ENCODE assay signal across 16 cellular contexts in the genomic region with DNA sequence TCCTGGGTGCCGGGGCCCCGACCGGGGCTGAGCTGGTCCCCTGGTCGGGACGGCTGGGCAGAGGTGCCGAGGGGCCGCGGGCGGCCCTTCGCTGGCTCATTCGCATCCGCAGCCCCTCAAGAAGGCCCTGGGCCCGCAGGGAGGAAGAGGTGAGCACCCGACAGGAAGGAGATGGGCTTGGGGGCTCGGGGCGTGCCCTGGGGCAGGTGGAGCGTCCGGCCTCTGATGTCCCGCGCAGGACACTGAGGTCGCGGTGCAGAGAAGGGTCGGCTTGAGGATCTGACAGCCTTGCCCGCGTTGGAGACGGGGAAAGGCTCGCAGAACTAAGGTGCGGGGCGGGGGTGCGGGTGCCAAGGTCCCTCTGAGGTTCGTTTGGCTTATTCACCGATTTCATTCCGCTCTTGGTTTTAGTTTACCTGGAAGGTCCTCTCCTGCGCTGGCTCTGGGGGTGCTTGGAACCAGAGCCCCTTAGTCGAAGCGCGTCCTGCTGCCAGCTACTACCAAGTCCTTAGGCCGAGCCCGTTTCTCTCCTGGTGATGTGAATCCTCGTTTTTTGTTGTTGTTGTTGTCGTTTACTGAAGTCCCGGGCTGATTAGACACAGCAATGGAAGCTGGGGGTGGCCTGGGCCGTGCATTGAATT. TPM values are rescaled to one million over a fixed set of nuclear protein-coding genes. Genes with fewer than 3 reads are reported as not detected.
DNase-seq lines count a peak whose midpoint lies in the region; ATAC-seq, FAIRE-seq and TF ChIP-seq lines count a peak whose summit lies in the region.
"Had no signal": no experiment of that assay in that cellular context is flagged by ENCODE, and none has a peak within 500 bp of the region (broad histone marks: within the 10 kb centered on the region; RNA-seq: fewer than 3 reads in every experiment).

No MANE protein-coding gene starts in this region.

- H4K8ac ChIP-seq in H1 (ENCODE audit: extremely low read depth, insufficient read depth, low read length): no peak overlapping the region; the same call in 1 of the 2 replicates

- H4K91ac ChIP-seq in H1 (replicated peaks; ENCODE audit: insufficient read length, low read length): no peak overlapping the region

- peaks cover 7% of the 10 kb centered on the region for H3K4me1 ChIP-seq in GM23338 (ENCODE audit: insufficient read depth)
- peaks cover 0 to 3% (median 1%) of the 10 kb centered on the region in 4 experiments; a peak in 1 of 7 replicates for H3K4me1 ChIP-seq in H1 (replicated peaks in 1 of 4; ENCODE audit: control insufficient read depth in 3 of 4, insufficient read depth in 4 of 4, low read length in 3 of 4)
- H3K4me1 ChIP-seq in small intestine (ENCODE audit: control insufficient read depth in 2 of 2, insufficient read depth in 1 of 2, low read depth in 1 of 2, low read length in 1 of 2): no peaks in the 10 kb centered on the region
- peaks cover 7% of the 10 kb centered on the region; the same call in 1 of the 2 replicates for H3K4me1 ChIP-seq in PC-9 (replicated peaks; ENCODE audit: insufficient read depth)

- no peak overlapping the region for H2BK20ac ChIP-seq in H1 (ENCODE audit: low read length)

- H3K27me3 ChIP-seq in GM23338 (ENCODE audit: insufficient read depth) (peaks cover 36% of the 10 kb centered on the region), H1 (replicated peaks in 1 of 4; ENCODE audit: control insufficient read depth in 3 of 4, extremely low read depth in 1 of 4, insufficient read depth in 3 of 4, low read length in 3 of 4) (peaks cover 0 to 20% (median 12%) of the 10 kb centered on the region in 4 experiments; a peak in 5 of 7 replicates), small intestine (ENCODE audit: control insufficient read depth in 2 of 2, insufficient read depth in 2 of 2, low read length in 2 of 2) (peaks cover 2 to 14% of the 10 kb centered on the region in 2 donors), PC-9 (ENCODE audit: insufficient read depth, low read depth) (no peaks in the 10 kb centered on the region)

- no peak for TF ChIP-seq EP300 in H1 (IDR thresholded peaks at IDR 0.05; ENCODE audit: borderline replicate concordance in 1 of 2, low read depth in 2 of 2, low read length in 2 of 2)

- H3K9me3 ChIP-seq in H1 (ENCODE audit: insufficient read depth in 2 of 2, low read depth in 1 of 2, low read length in 1 of 2) (no peaks in the 10 kb centered on the region), small intestine (ENCODE audit: control insufficient read depth, low read depth) (no peaks in the 10 kb centered on the region), PC-9 (ENCODE audit: insufficient read depth, low read depth) (no peaks in the 10 kb centered on the region)
- H3K9me3 ChIP-seq: right atrium auricular region had no signal

- no peak overlapping the region for H4K5ac ChIP-seq in H1 (ENCODE audit: insufficient read length, low read depth, low read length)

- peak overlapping the region; percentile 61; the same call in 1 of the 2 replicates for H2BK15ac ChIP-seq in H1 (ENCODE audit: low read length)

- ATAC-seq in GM23338 (no peak), GM21526 (IDR thresholded peaks at IDR 0.05; ENCODE audit: low FRiP score, unreplicated experiment) (no peak), HG03159 (IDR thresholded peaks at IDR 0.05; ENCODE audit: unreplicated experiment) (no peak)
- no peak for ATAC-seq in activated CD8-positive, alpha-beta T cell treated with anti-CD3 and anti-CD28 coated beads for 36 hours

- 93% methylated on average over 24 of the region's 43 CpGs; no CpG with 5 or more reads in 1 of the 2 experiments for WGBS in H1 (ENCODE audit: extremely low coverage in 1 of 2, insufficient coverage in 1 of 2, insufficient read length in 1 of 2, insufficient replicate concordance in 2 of 2, low coverage in 1 of 2, low lambda C conversion rate in 2 of 2, missing lambda C conversion rate in 1 of 2), 2 experiments
- 20 to 28% (median 20%) methylated on average over 39 to 43 of the region's 43 CpGs for WGBS in small intestine, 3 donors

- no peak overlapping the region for H3K9ac ChIP-seq in H1 (replicated peaks in 1 of 4; ENCODE audit: extremely low read depth in 1 of 4, low read depth in 3 of 4, low read length in 3 of 4)

- no peaks in the 10 kb centered on the region for H3K9me2 ChIP-seq in GM23338 (ENCODE audit: insufficient read depth)
- H3K9me2 ChIP-seq in PC-9 (ENCODE audit: insufficient read depth): no peaks in the 10 kb centered on the region

- no peak for TF ChIP-seq POLR2A in H1 (IDR thresholded peaks at IDR 0.05; ENCODE audit: control extremely low read depth in 1 of 2, low read depth in 2 of 2, low read length in 2 of 2)

- H3K23ac ChIP-seq in H1 (ENCODE audit: insufficient read length): no peak overlapping the region

- H3K4me3 Mint-ChIP-seq in GM23338: no peak overlapping the region
- peak overlapping the region; percentile 87 for H3K4me3 Mint-ChIP-seq in activated CD8-positive, alpha-beta T cell treated with anti-CD3 and anti-CD28 coated beads for 36 hours

- CTCF ChIA-PET in activated CD8-positive, alpha-beta T cell treated with anti-CD3 and anti-CD28 coated beads for 36 hours (lab: Charles Lee): interaction anchor here (0.7 to 3.4 kb wide), 11 partner anchors 9 to 56 kb away, joined by 3 to 37 read pairs (median 8); a partner anchor contains a TSS
- CTCF ChIA-PET in H1 (lab: Charles Lee; ENCODE audit: partially characterized antibody): interaction anchor here (1.0 to 1.1 kb wide), 2 partner anchors 17 to 22 kb away, joined by 3 to 7 read pairs; no protein-coding TSS in a partner anchor
- CTCF ChIA-PET in PC-9 (lab: Charles Lee): interaction anchor here (0.6 kb wide), 1 partner anchor 40 kb away, joined by 3 read pairs; no protein-coding TSS in a partner anchor

- H3K27ac ChIP-seq in GM23338 (ENCODE audit: low read depth) (no peak overlapping the region), H1 (ENCODE audit: low read depth, low read length) (no peak overlapping the region), small intestine (ENCODE audit: low read depth in 1 of 2, low read length in 1 of 2) (peak overlapping the region; percentile 32 to 52), PC-9 (no peak overlapping the region)
- H3K27ac ChIP-seq: C4-2B, right atrium auricular region had no signal

- TF ChIP-seq CTCF in GM23338 (conservative IDR thresholded peaks at IDR 0.05; ENCODE audit: low read depth in 2 of 2) (no peak), H1 (IDR thresholded peaks at IDR 0.05; ENCODE audit: control extremely low read depth in 1 of 3, insufficient read depth in 1 of 3, low read depth in 1 of 3, low read length in 3 of 3) (no peak), PC-9 (conservative IDR thresholded peaks at IDR 0.05) (no peak)
- no peak for TF ChIP-seq CTCF in activated CD8-positive, alpha-beta T cell treated with anti-CD3 and anti-CD28 coated beads for 36 hours (IDR thresholded peaks at IDR 0.05)

- intact Hi-C loops in activated CD8-positive, alpha-beta T cell treated with anti-CD3 and anti-CD28 coated beads for 36 hours (cut with micrococcal nuclease): no loop called here
- intact Hi-C loops in PC-9 (cut with micrococcal nuclease; ENCODE audit: unreplicated experiment): loop anchor here (5.0 kb wide), 1 partner anchor 1248 kb away; a partner anchor contains a TSS

- DNase-seq in GM23338 (ENCODE audit: low spot score) (peak; percentile 11), H1 (ENCODE audit: low read depth in 1 of 2, low spot score in 2 of 2) (no peak), small intestine (no peak), PC-9 (no peak), HT-29 (ENCODE audit: low spot score) (no peak)
- DNase-seq in activated CD8-positive, alpha-beta T cell treated with anti-CD3 and anti-CD28 coated beads for 36 hours: peak; percentile 69
- DNase-seq: activated naive CD4-positive, alpha-beta T cell treated with Interleukin-2 at 50 U/mL for 16 hours; foreskin fibroblast; Karpas-422; NCI-H526 treated with DMSO at 0.1 percent for 48 hours; Right ventricle myocardium superior had no signal

- no peak overlapping the region for H3K4me3 ChIP-seq in GM23338
- H3K4me3 ChIP-seq in H1 (ENCODE audit: extremely low read depth in 1 of 4, insufficient read depth in 2 of 4, low read depth in 3 of 4, low read length in 4 of 4): no peak overlapping the region
- H3K4me3 ChIP-seq in small intestine (ENCODE audit: low read depth in 1 of 2, low read length in 2 of 2): peak overlapping the region; percentile 9 to 14
- no peak overlapping the region for H3K4me3 ChIP-seq in PC-9

- peaks cover 8% of the 10 kb centered on the region; the same call in 1 of the 2 replicates for H3K23me2 ChIP-seq in H1 (ENCODE audit: low read depth, low read length)

- H2AFZ ChIP-seq in GM23338 (peak overlapping the region; percentile 43; the same call in 1 of the 2 replicates), H1 (ENCODE audit: low read length) (no peak overlapping the region), PC-9 (no peak overlapping the region)

- H3F3A ChIP-seq in GM23338 (replicated peaks; ENCODE audit: low read depth) (0 out of 2 replicates have a peak, but pooled peaks cover 2% of the 10 kb centered on the region), PC-9 (ENCODE audit: insufficient read depth, low read depth) (no peaks in the 10 kb centered on the region)

- no peak overlapping the region for H2BK120ac ChIP-seq in H1 (replicated peaks; ENCODE audit: low read depth, low read length)

- no TSS peak for BruUV-seq in PC-9 (replicated peaks; lab: Mats Ljungman, UMichigan)

- no peaks in the 10 kb centered on the region for H3K36me3 ChIP-seq in GM23338 (ENCODE audit: insufficient read depth)
- H3K36me3 ChIP-seq in H1 (ENCODE audit: control insufficient read depth in 2 of 4, insufficient read depth in 4 of 4, low read length in 3 of 4): no peaks in the 10 kb centered on the region
- H3K36me3 ChIP-seq in small intestine (ENCODE audit: control insufficient read depth in 2 of 2, insufficient read depth in 2 of 2, low read length in 2 of 2): no peaks in the 10 kb centered on the region
- H3K36me3 ChIP-seq in PC-9 (ENCODE audit: low read depth): no peaks in the 10 kb centered on the region
- H3K36me3 ChIP-seq: right atrium auricular region had no signal

- H3K79me2 ChIP-seq in GM23338 (replicated peaks; ENCODE audit: insufficient read depth): no peaks in the 10 kb centered on the region
- no peaks in the 10 kb centered on the region for H3K79me2 ChIP-seq in H1 (ENCODE audit: control insufficient read depth in 1 of 2, insufficient read depth in 2 of 2, low read length in 2 of 2)
- no peaks in the 10 kb centered on the region for H3K79me2 ChIP-seq in PC-9 (ENCODE audit: low read depth)

- no peaks in the 10 kb centered on the region for H3K36me3 Mint-ChIP-seq in GM23338 (ENCODE audit: low read depth)
- peaks cover 64% of the 10 kb centered on the region for H3K36me3 Mint-ChIP-seq in activated CD8-positive, alpha-beta T cell treated with anti-CD3 and anti-CD28 coated beads for 36 hours (ENCODE audit: low read depth)

- H3K56ac ChIP-seq in H1 (replicated peaks; ENCODE audit: insufficient read length, low read depth, low read length): no peak overlapping the region

- no peak overlapping the region for H3K18ac ChIP-seq in H1 (ENCODE audit: extremely low read depth, low read length)

- POLR2A ChIA-PET in activated CD8-positive, alpha-beta T cell treated with anti-CD3 and anti-CD28 coated beads for 36 hours (lab: Charles Lee): interaction anchor here (0.6 to 7.2 kb wide), 11 partner anchors 15 to 106 kb away, joined by 3 to 156 read pairs (median 5); a partner anchor contains a TSS
- POLR2A ChIA-PET in H1 (lab: Charles Lee; ENCODE audit: partially characterized antibody): interaction anchor here (0.7 kb wide), 1 partner anchor 1245 kb away, joined by 3 read pairs; no protein-coding TSS in a partner anchor
- POLR2A ChIA-PET in PC-9 (lab: Charles Lee; ENCODE audit: unreplicated experiment): no interaction called here

- FAIRE-seq in H1 (lab: Jason Lieb, UNC) (no peak), small intestine (lab: Jason Lieb, UNC) (no peak)
- FAIRE-seq: colon had no signal

- no peak overlapping the region for H2BK12ac ChIP-seq in H1 (ENCODE audit: low read depth, low read length)

- TF ChIP-seq RAD21 in H1 (IDR thresholded peaks at IDR 0.05 in 1 of 2, conservative IDR thresholded peaks at IDR 0.05 in 1 of 2; ENCODE audit: low read depth in 2 of 2, low read length in 2 of 2): no peak

- no peaks in the 10 kb centered on the region for H3K9me3 Mint-ChIP-seq in GM23338
- peaks cover 1% of the 10 kb centered on the region for H3K9me3 Mint-ChIP-seq in activated CD8-positive, alpha-beta T cell treated with anti-CD3 and anti-CD28 coated beads for 36 hours

- H3K14ac ChIP-seq in H1 (ENCODE audit: insufficient read length): no peak overlapping the region

- no peak overlapping the region for H2AK5ac ChIP-seq in H1 (ENCODE audit: low read depth, low read length)

- H3K4me1 Mint-ChIP-seq in GM23338: peaks cover 10% of the 10 kb centered on the region
- peaks cover 46% of the 10 kb centered on the region for H3K4me1 Mint-ChIP-seq in activated CD8-positive, alpha-beta T cell treated with anti-CD3 and anti-CD28 coated beads for 36 hours (ENCODE audit: low read depth)

- H3K4ac ChIP-seq in H1 (replicated peaks; ENCODE audit: insufficient read length, low read depth, low read length): no peak overlapping the region

- no peaks in the 10 kb centered on the region for H4K20me1 ChIP-seq in GM23338 (replicated peaks; ENCODE audit: insufficient read depth)
- H4K20me1 ChIP-seq in H1 (replicated peaks in 1 of 2; ENCODE audit: control insufficient read depth in 1 of 2, insufficient read depth in 2 of 2, low read length in 2 of 2): no peaks in the 10 kb centered on the region
- no peaks in the 10 kb centered on the region for H4K20me1 ChIP-seq in PC-9 (ENCODE audit: insufficient read depth)

- H2BK5ac ChIP-seq in H1 (ENCODE audit: low read depth, low read length): no peak overlapping the region

- H3K79me1 ChIP-seq in H1 (ENCODE audit: low read depth, low read length): no peaks in the 10 kb centered on the region

- H3K27ac Mint-ChIP-seq in GM23338: no peak overlapping the region
- H3K27ac Mint-ChIP-seq in activated CD8-positive, alpha-beta T cell treated with anti-CD3 and anti-CD28 coated beads for 36 hours: peak overlapping the region; percentile 90

- H3K27me3 Mint-ChIP-seq in GM23338 (ENCODE audit: insufficient read depth, low read depth, poor library complexity): peaks cover 25% of the 10 kb centered on the region
- no peaks in the 10 kb centered on the region for H3K27me3 Mint-ChIP-seq in activated CD8-positive, alpha-beta T cell treated with anti-CD3 and anti-CD28 coated beads for 36 hours

- H3K4me2 ChIP-seq in GM23338: no peak overlapping the region
- no peak overlapping the region for H3K4me2 ChIP-seq in H1 (ENCODE audit: insufficient read depth in 1 of 2, low read depth in 2 of 2, low read length in 2 of 2)
- H3K4me2 ChIP-seq in PC-9: no peak overlapping the region

RNA-seq across cellular contexts. Expression of a gene that starts 18.9 kb away (rescaled TPM):
- 0.24 and 0.54 TPM in 2 replicates for total RNA-seq in GM23338 (2014; rRNA removed; shearing (Covaris generic))
- polyA plus RNA-seq in GM23338 (2016; fragmentation: Nextera tagmentation; extraction: Ambion mirVana): 0.12 and 0.19 TPM in 2 replicates
- total RNA-seq in activated CD8-positive, alpha-beta T cell treated with anti-CD3 and anti-CD28 coated beads for 36 hours: 100 to 1,000 TPM; 419 to 432 TPM
- total RNA-seq in H1 (2021; fragmentation: NEBNext Ultra II Directional; extraction: Animal tissue kit (Norgen Biotek cat#: 25700)): 0.39 and 0.48 TPM in 2 replicates
- polyA plus RNA-seq in H1 (2011; rRNA removed): 0.14 and 0.20 TPM in 2 replicates
- 0.17 TPM for polyA plus RNA-seq in H1 (2011; cell fraction: cytosol; rRNA removed)
- polyA plus RNA-seq in H1 (2011; cell fraction: nucleus; rRNA removed): 0.31 TPM
- polyA plus RNA-seq in H1 (2012, experiment 1 of 2): 0.15 to 0.27 TPM (median 0.16 TPM) in 4 replicates
- polyA plus RNA-seq in H1 (2012, experiment 2 of 2): 0.09 TPM
- polyA plus RNA-seq in H1 (2013, experiment 1 of 2): 0.55 TPM
- 0.64 TPM for polyA plus RNA-seq in H1 (2013, experiment 2 of 2)
- polyA minus RNA-seq in H1 (2011; rRNA and poly(A)+ RNA removed): not detected in 2 replicates
- not detected for polyA minus RNA-seq in H1 (2011; cell fraction: cytosol; rRNA and poly(A)+ RNA removed)
- not detected for polyA minus RNA-seq in H1 (2011; cell fraction: nucleus; rRNA and poly(A)+ RNA removed)
- polyA plus RNA-seq in small intestine: 10 to 100 TPM in 1 of 3 donors, 1 to 10 TPM in 2; 1.8 to 13.0 (median 3.7) TPM
- total RNA-seq in PC-9 (2021): 0.28 and 0.45 TPM in 2 replicates
- not detected in 2 replicates for total RNA-seq in HT-29 (2014; rRNA removed; shearing (Covaris generic))

RNA-seq across cellular contexts. Expression of a gene that starts 52.1 kb away (rescaled TPM):
- total RNA-seq in GM23338 (2014; rRNA removed; shearing (Covaris generic)): 0.31 and 3.0 TPM in 2 replicates
- polyA plus RNA-seq in GM23338 (2016; fragmentation: Nextera tagmentation; extraction: Ambion mirVana): 0.61 and 0.63 TPM in 2 replicates
- 100 to 1,000 TPM; 319 to 321 TPM for total RNA-seq in activated CD8-positive, alpha-beta T cell treated with anti-CD3 and anti-CD28 coated beads for 36 hours
- 0.35 and 0.57 TPM in 2 replicates for total RNA-seq in H1 (2021; fragmentation: NEBNext Ultra II Directional; extraction: Animal tissue kit (Norgen Biotek cat#: 25700))
- polyA plus RNA-seq in H1 (2011; rRNA removed): 0.52 and 0.63 TPM in 2 replicates
- 1.0 TPM for polyA plus RNA-seq in H1 (2011; cell fraction: cytosol; rRNA removed)
- polyA plus RNA-seq in H1 (2011; cell fraction: nucleus; rRNA removed): 1.0 TPM
- polyA plus RNA-seq in H1 (2012, experiment 1 of 2): 0.46 to 0.78 TPM (median 0.70 TPM) in 3 of 4 replicates, not detected in the other
- 0.31 TPM for polyA plus RNA-seq in H1 (2012, experiment 2 of 2)
- 0.89 TPM for polyA plus RNA-seq in H1 (2013, experiment 1 of 2)
- 0.99 TPM for polyA plus RNA-seq in H1 (2013, experiment 2 of 2)
- 0.15 and 0.82 TPM in 2 replicates for polyA minus RNA-seq in H1 (2011; rRNA and poly(A)+ RNA removed)
- polyA minus RNA-seq in H1 (2011; cell fraction: cytosol; rRNA and poly(A)+ RNA removed): not detected
- not detected for polyA minus RNA-seq in H1 (2011; cell fraction: nucleus; rRNA and poly(A)+ RNA removed)
- 10 to 100 TPM in 1 of 3 donors, 1 to 10 TPM in 2; 2.2 to 11.3 (median 4.1) TPM for polyA plus RNA-seq in small intestine
- not detected in 2 replicates for total RNA-seq in PC-9 (2021)
- total RNA-seq in HT-29 (2014; rRNA removed; shearing (Covaris generic)): not detected in 2 replicates

Comparison
In these comparisons a context has a peak if more than half of its experiments do, and no peak if none do; other contexts are left out.
1. DNase-seq: peak in GM23338 (single experiment) and activated CD8-positive, alpha-beta T cell treated with anti-CD3 and anti-CD28 coated beads for 36 hours (single experiment); none in H1 (0 of 2), small intestine (single experiment), PC-9 (0 of 2) and HT-29 (single experiment).
2. H3K27ac ChIP-seq: peak in small intestine (2 of 2); none in GM23338 (single experiment), H1 (single experiment) and PC-9 (single experiment).
3. H3K4me3 ChIP-seq: peak in small intestine (2 of 2); none in GM23338 (single experiment), H1 (0 of 4) and PC-9 (single experiment).
4. RNA of a gene that starts 18.9 kb away (total RNA-seq): 419 to 432 TPM in activated CD8-positive, alpha-beta T cell treated with anti-CD3 and anti-CD28 coated beads for 36 hours; 0.39 to 0.48 TPM in H1, 0.28 to 0.45 TPM in PC-9, 0.24 to 0.54 TPM in GM23338 and not detected in HT-29; every median in the first group is over 100 times any median in the second.
5. RNA of a gene that starts 52.1 kb away (total RNA-seq): 319 to 321 TPM in activated CD8-positive, alpha-beta T cell treated with anti-CD3 and anti-CD28 coated beads for 36 hours; 0.35 to 0.57 TPM in H1, 0.31 to 3.0 TPM in GM23338, not detected in PC-9 and not detected in HT-29; every median in the first group is over 10 times any median in the second.